8 cellular contexts compared by ENCODE assay signal in the genomic region with DNA sequence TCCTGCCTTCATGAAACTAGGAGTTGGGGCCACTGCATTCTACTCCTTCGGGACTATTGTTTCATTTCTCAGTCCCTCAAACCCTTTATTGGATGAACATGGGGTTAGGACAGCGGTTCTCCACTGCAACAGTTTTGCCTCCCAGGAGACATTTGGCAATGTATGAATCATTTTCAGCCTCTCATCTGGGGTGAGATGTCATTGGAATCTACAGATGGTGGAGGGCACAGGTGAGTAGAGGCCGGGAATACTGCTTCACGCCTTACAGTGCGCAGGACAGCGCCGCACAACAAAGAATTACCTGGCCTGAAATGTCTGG. TPM values are rescaled to one million over a fixed set of nuclear protein-coding genes. Genes with fewer than 3 reads are reported as not detected.
DNase-seq lines count a peak whose midpoint lies in the region; ATAC-seq and TF ChIP-seq lines count a peak whose summit lies in the region.

No MANE protein-coding gene starts in this region.

- H3K4me1 ChIP-seq in GM23338 (ENCODE audit: insufficient read depth) (peaks cover 19% of the 10 kb centered on the region), sigmoid colon (peaks cover 0 to 28% (median 14%) of the 10 kb centered on the region in 4 donors)

- H3K79me2 ChIP-seq in GM23338 (replicated peaks; ENCODE audit: insufficient read depth): peaks cover 38% of the 10 kb centered on the region

- no peak for ATAC-seq in GM23338
- ATAC-seq in HG03439 (IDR thresholded peaks at IDR 0.05; ENCODE audit: unreplicated experiment): no peak
- ATAC-seq in GM19328 (IDR thresholded peaks at IDR 0.05; ENCODE audit: unreplicated experiment): no peak

- H4K20me1 ChIP-seq in GM23338 (replicated peaks; ENCODE audit: insufficient read depth): peaks cover 6% of the 10 kb centered on the region; the same call in 1 of the 2 replicates

- intact Hi-C loops in sigmoid colon (cut with DNase I): loop anchor here (5.0 kb wide), 1 partner anchor 60 kb away; a partner anchor contains a TSS

- no peak for DNase-seq in GM23338 (ENCODE audit: low spot score)
- no peak for DNase-seq in fibroblast of villous mesenchyme (ENCODE audit: low read depth)
- DNase-seq in sigmoid colon: no peak
- no peak for DNase-seq in NCI-H2171 (lab: John Stamatoyannopoulos, UW)
- DNase-seq in GM10248 (ENCODE audit: extremely low spot score): no peak

- TF ChIP-seq CTCF in GM23338 (conservative IDR thresholded peaks at IDR 0.05; ENCODE audit: low read depth in 2 of 2) (no peak), WI38 (IDR thresholded peaks at IDR 0.05; ENCODE audit: low read depth, low read length) (no peak), fibroblast of villous mesenchyme (IDR thresholded peaks at IDR 0.05; ENCODE audit: insufficient read depth, low read depth, low read length) (no peak), sigmoid colon (IDR thresholded peaks at IDR 0.05) (no peak), GM10248 (IDR thresholded peaks at IDR 0.05; ENCODE audit: control extremely low read depth, extremely low read depth, low read depth, missing control alignments) (no peak)

- H3K27ac ChIP-seq in GM23338 (ENCODE audit: low read depth) (peak overlapping the region; percentile 83; the same call in 1 of the 2 replicates), sigmoid colon (peak overlapping the region; percentile 83 to 91 (median 89))

- H3K27me3 ChIP-seq in GM23338 (ENCODE audit: insufficient read depth) (no peaks in the 10 kb centered on the region), sigmoid colon (no peaks in the 10 kb centered on the region)

- peaks cover 3% of the 10 kb centered on the region for H3K27me3 Mint-ChIP-seq in GM23338 (ENCODE audit: insufficient read depth, low read depth, poor library complexity)

- peak overlapping the region; percentile 98 for H3K27ac Mint-ChIP-seq in GM23338

- H3K4me2 ChIP-seq in GM23338: peak overlapping the region; percentile 76

- POLR2A ChIA-PET in GM10248 (lab: Yijun Ruan, JAX): no interaction called here

- H3K4me1 Mint-ChIP-seq in GM23338: peaks cover 15% of the 10 kb centered on the region

- no peaks in the 10 kb centered on the region for H3K9me2 ChIP-seq in GM23338 (ENCODE audit: insufficient read depth)

- no peaks in the 10 kb centered on the region for H3K9me3 ChIP-seq in sigmoid colon

- H3K36me3 ChIP-seq in GM23338 (ENCODE audit: insufficient read depth) (no peaks in the 10 kb centered on the region), sigmoid colon (no peaks in the 10 kb centered on the region)

- TF ChIP-seq POLR2A in sigmoid colon (IDR thresholded peaks at IDR 0.05): no peak

- CTCF ChIA-PET in GM10248 (lab: Yijun Ruan, JAX): no interaction called here

- 87% methylated on average over 7 of the region's 7 CpGs for WGBS in sigmoid colon, 2 donors

- no peaks in the 10 kb centered on the region; the same call in 2 of the 3 replicates for H3K9me3 Mint-ChIP-seq in GM23338

- H3K4me3 ChIP-seq in GM23338: peak overlapping the region; percentile 50
- H3K4me3 ChIP-seq in WI38 (ENCODE audit: low read depth, low read length): peak overlapping the region; percentile 60
- H3K4me3 ChIP-seq in fibroblast of villous mesenchyme (ENCODE audit: low read depth, low read length): peak overlapping the region; percentile 58
- H3K4me3 ChIP-seq in sigmoid colon: peak overlapping the region; percentile 66 to 84 (median 74)

- peak overlapping the region; percentile 80 for H3K4me3 Mint-ChIP-seq in GM23338

- H3K36me3 Mint-ChIP-seq in GM23338 (ENCODE audit: low read depth): peaks cover 2% of the 10 kb centered on the region; the same call in 1 of the 3 replicates

- no peak for TF ChIP-seq EP300 in sigmoid colon (IDR thresholded peaks at IDR 0.05)

- peak overlapping the region; percentile 97 for H2AFZ ChIP-seq in GM23338

- no peaks in the 10 kb centered on the region for H3F3A ChIP-seq in GM23338 (replicated peaks; ENCODE audit: low read depth)

TF ChIP-seq in GM23338, 12 proteins besides CTCF, POLR2A, EP300 and RAD21 (continues in another document):
- TF ChIP-seq, protein P1, sequence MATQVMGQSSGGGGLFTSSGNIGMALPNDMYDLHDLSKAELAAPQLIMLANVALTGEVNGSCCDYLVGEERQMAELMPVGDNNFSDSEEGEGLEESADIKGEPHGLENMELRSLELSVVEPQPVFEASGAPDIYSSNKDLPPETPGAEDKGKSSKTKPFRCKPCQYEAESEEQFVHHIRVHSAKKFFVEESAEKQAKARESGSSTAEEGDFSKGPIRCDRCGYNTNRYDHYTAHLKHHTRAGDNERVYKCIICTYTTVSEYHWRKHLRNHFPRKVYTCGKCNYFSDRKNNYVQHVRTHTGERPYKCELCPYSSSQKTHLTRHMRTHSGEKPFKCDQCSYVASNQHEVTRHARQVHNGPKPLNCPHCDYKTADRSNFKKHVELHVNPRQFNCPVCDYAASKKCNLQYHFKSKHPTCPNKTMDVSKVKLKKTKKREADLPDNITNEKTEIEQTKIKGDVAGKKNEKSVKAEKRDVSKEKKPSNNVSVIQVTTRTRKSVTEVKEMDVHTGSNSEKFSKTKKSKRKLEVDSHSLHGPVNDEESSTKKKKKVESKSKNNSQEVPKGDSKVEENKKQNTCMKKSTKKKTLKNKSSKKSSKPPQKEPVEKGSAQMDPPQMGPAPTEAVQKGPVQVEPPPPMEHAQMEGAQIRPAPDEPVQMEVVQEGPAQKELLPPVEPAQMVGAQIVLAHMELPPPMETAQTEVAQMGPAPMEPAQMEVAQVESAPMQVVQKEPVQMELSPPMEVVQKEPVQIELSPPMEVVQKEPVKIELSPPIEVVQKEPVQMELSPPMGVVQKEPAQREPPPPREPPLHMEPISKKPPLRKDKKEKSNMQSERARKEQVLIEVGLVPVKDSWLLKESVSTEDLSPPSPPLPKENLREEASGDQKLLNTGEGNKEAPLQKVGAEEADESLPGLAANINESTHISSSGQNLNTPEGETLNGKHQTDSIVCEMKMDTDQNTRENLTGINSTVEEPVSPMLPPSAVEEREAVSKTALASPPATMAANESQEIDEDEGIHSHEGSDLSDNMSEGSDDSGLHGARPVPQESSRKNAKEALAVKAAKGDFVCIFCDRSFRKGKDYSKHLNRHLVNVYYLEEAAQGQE (IDR thresholded peaks at IDR 0.05; ENCODE audit: unreplicated experiment): no peak
- TF ChIP-seq STAT1 (IDR thresholded peaks at IDR 0.05; ENCODE audit: unreplicated experiment) (no peak), NANOG (IDR thresholded peaks at IDR 0.05; ENCODE audit: borderline replicate concordance) (no peak)

RNA-seq across cellular contexts. Expression of a gene that starts 0.6 kb away (rescaled TPM):
- total RNA-seq in GM23338 (2014; rRNA removed; shearing (Covaris generic)): 67.9 and 68.7 TPM in 2 replicates
- polyA plus RNA-seq in GM23338 (2016; fragmentation: Nextera tagmentation; extraction: Ambion mirVana) (42.1 and 44.4 TPM in 2 replicates), sigmoid colon (10 to 100 TPM; 24.0 to 34.9 (median 27.8) TPM)
- total RNA-seq in fibroblast of villous mesenchyme (23.8 and 31.1 TPM in 2 replicates), sigmoid colon (10 to 100 TPM; 13.3 to 18.8 (median 15.3) TPM)
